28 cellular contexts compared by ENCODE assay signal in the genomic region with DNA sequence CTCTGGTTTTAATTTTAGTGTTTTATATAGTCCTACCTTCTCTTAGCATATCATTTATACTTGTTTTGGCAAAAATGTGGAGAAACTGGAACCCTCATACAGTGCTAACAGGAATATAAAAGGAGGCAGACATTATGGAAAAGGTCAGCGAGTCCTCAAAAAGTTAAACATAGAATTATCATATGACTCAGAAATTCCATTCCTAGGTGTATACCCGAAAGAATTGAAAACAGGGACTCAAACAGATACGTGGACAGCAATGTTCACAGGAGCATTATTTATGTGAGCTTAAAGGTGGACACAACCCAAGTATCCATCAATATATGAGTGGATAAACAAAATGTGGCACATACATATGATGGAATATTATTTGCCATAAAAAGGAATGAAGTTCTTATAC. TPM values are rescaled to one million over a fixed set of nuclear protein-coding genes. Genes with fewer than 3 reads are reported as not detected.
"Had no signal": no experiment of that assay in that cellular context is flagged by ENCODE, and none has a peak within 500 bp of the region (broad histone marks: within the 10 kb centered on the region; RNA-seq: fewer than 3 reads in every experiment).

No MANE protein-coding gene starts in this region.

- H3K4me3 ChIP-seq: coronary artery, gastrocnemius medialis, heart right ventricle, psoas muscle, right lobe of liver, suprapubic skin, thyroid gland, upper lobe of left lung, uterus had no signal

- H3K27me3 ChIP-seq: gastrocnemius medialis, right lobe of liver, thyroid gland, upper lobe of left lung, uterus had no signal

- DNase-seq: effector CD4-positive, alpha-beta T cell; endodermal cell; gastrocnemius medialis; heart right ventricle; islet precursor cell; occipital lobe; psoas muscle; retina; right lobe of liver; stimulated activated CD4-positive, alpha-beta T cell treated with anti-CD3 and anti-CD28 coated beads, Interleukin-4, amount 100 ng/mL, for 1 hour; stimulated activated CD8-positive, alpha-beta memory T cell treated with anti-CD3 and anti-CD28 coated beads, Interleukin-4, amount 100 ng/mL, for 48 hours; stimulated activated naive CD8-positive, alpha-beta T cell treated with anti-CD3 and anti-CD28 coated beads, Interleukin-15, Interleukin-2, amounts not matched to agents 100 U/mL and 50 U/mL, for 24 hours; thyroid gland; uterus had no signal

- H3K4me1 ChIP-seq: gastrocnemius medialis, heart right ventricle, psoas muscle, right lobe of liver, suprapubic skin, thyroid gland, upper lobe of left lung, uterus had no signal

- H3K27ac ChIP-seq: coronary artery, gastrocnemius medialis, heart right ventricle, psoas muscle, right lobe of liver, suprapubic skin, thyroid gland, upper lobe of left lung, uterus had no signal

- ATAC-seq: esophagus mucosa; gastrocnemius medialis; heart right ventricle; left lobe of liver; natural killer cell treated with Interleukin-12 subunit alpha and Interleukin-12 subunit beta and Interleukin-15 and Interleukin-18, amount 100 ng/mL, for 72 hours; psoas muscle; right lobe of liver; stimulated activated effector memory CD8-positive, alpha-beta T cell treated with anti-CD3 and anti-CD28 coated beads, Interleukin-12 subunit alpha, Interleukin-12 subunit beta, amount 100 ng/mL, for 72 hours; stimulated activated naive CD8-positive, alpha-beta T cell treated with anti-CD3 and anti-CD28 coated beads, Interleukin-15, Interleukin-2, amounts not matched to agents 100 U/mL and 50 U/mL, for 24 hours had no signal

- H3K36me3 ChIP-seq: gastrocnemius medialis, heart right ventricle, right lobe of liver, suprapubic skin, thyroid gland, upper lobe of left lung, uterus had no signal

- H3K9me3 ChIP-seq: gastrocnemius medialis, heart right ventricle, psoas muscle, right lobe of liver, suprapubic skin, thyroid gland, upper lobe of left lung, uterus had no signal

RNA-seq across cellular contexts. Expression of gene VAX1, which starts 51.5 kb away (rescaled TPM):
- total RNA-seq: dermis microvascular lymphatic vessel endothelial cell; endothelial cell of umbilical vein; fibroblast of lung; gastrocnemius medialis; heart right ventricle; left lobe of liver; lower leg skin; mesothelial cell of epicardium; mucosa of gallbladder; myocyte; natural killer cell treated with Interleukin-12 subunit alpha and Interleukin-12 subunit beta and Interleukin-15 and Interleukin-18, amount 100 ng/mL, for 72 hours; psoas muscle; right lobe of liver; suprapubic skin; thyroid gland; upper lobe of left lung; uterus had no signal
- polyA plus RNA-seq: endothelial cell of umbilical vein, fibroblast of lung, heart right ventricle, psoas muscle had no signal
